ENCODE assay signal across 24 cellular contexts in genomic region chr6:158566207-158566818, GRCh38. TPM values are rescaled to one million over a fixed set of nuclear protein-coding genes. Genes with fewer than 3 reads are reported as not detected.
A peak's percentile ranks its signal among the peaks of the same experiment; 100 is the strongest.
DNase-seq lines count a peak whose midpoint lies in the region; ATAC-seq, FAIRE-seq and TF ChIP-seq lines count a peak whose summit lies in the region.
"Had no signal": no experiment of that assay in that cellular context is flagged by ENCODE, and none has a peak within 500 bp of the region (broad histone marks: within the 10 kb centered on the region; RNA-seq: fewer than 3 reads in every experiment).

No MANE protein-coding gene starts in this region.

- H3K18ac ChIP-seq in neuronal stem cell (ENCODE audit: low read length), result no peak overlapping the region

- peaks cover 5 to 15% of the 10 kb centered on the region in 2 experiments; a peak in 2 of 5 replicates for H3K36me3 ChIP-seq in HepG2 (replicated peaks in 1 of 2; ENCODE audit: control insufficient read depth in 1 of 2, insufficient read depth in 2 of 2, low read length in 2 of 2)
- H3K36me3 ChIP-seq in right lobe of liver, result no peaks in the 10 kb centered on the region
- H3K36me3 ChIP-seq in neuronal stem cell (replicated peaks in 1 of 2; ENCODE audit: control insufficient read depth in 2 of 2, insufficient read depth in 2 of 2, low read length in 2 of 2), result peaks cover 0 to 2% of the 10 kb centered on the region in 2 donors
- H3K36me3 ChIP-seq: gastrocnemius medialis, lower lobe of right lung, pancreas, sigmoid colon, tibial artery had no signal

- H3K27me3 Mint-ChIP-seq in activated T-helper 17 cell treated with anti-CD3 and anti-CD28 coated beads, Interleukin-2, amount 50 U/mL, for 72 hours, result no peaks in the 10 kb centered on the region
- H3K27me3 Mint-ChIP-seq in memory B cell, result no peaks in the 10 kb centered on the region
- H3K27me3 Mint-ChIP-seq: stimulated activated naive B cell treated with anti-CD40 and anti-IgM and Interleukin-4, amounts not matched to agents 10 μg/mL and 1 μg/mL and 100 μg/mL, for 72 hours had no signal

- peak overlapping the region; percentile 96 for H3K27ac Mint-ChIP-seq in activated T-helper 17 cell treated with anti-CD3 and anti-CD28 coated beads, Interleukin-2, amount 50 U/mL, for 72 hours
- peak overlapping the region; percentile 62 for H3K27ac Mint-ChIP-seq in memory B cell
- H3K27ac Mint-ChIP-seq: stimulated activated naive B cell treated with anti-CD40 and anti-IgM and Interleukin-4, amounts not matched to agents 10 μg/mL and 1 μg/mL and 100 μg/mL, for 72 hours had no signal

- BruUV-seq in HepG2 (replicated peaks; lab: Mats Ljungman, UMichigan), result no TSS peak

- H4K20me1 ChIP-seq in HepG2 (ENCODE audit: insufficient read depth, low read length), result peaks cover 81% of the 10 kb centered on the region

- H3K4me3 ChIP-seq in HepG2 (replicated peaks in 1 of 3; ENCODE audit: insufficient read depth in 1 of 3, low read depth in 2 of 3, low read length in 3 of 3) (no peak overlapping the region), right lobe of liver (no peak overlapping the region), neuronal stem cell (ENCODE audit: low read length in 2 of 2) (no peak overlapping the region)
- H3K4me3 ChIP-seq: gastrocnemius medialis, lower lobe of right lung, pancreas, sigmoid colon, tibial artery had no signal

- H3K27ac ChIP-seq in HepG2 (ENCODE audit: extremely low read length, insufficient read depth, low read length), result no peak overlapping the region
- H3K27ac ChIP-seq in right lobe of liver, result no peak overlapping the region
- H3K27ac ChIP-seq in neuronal stem cell (replicated peaks; ENCODE audit: low read length), result no peak overlapping the region
- H3K27ac ChIP-seq: gastrocnemius medialis, lower lobe of right lung, pancreas, sigmoid colon, tibial artery had no signal

- in situ Hi-C loops in HepG2 (cut with HindIII; ENCODE audit: extremely low pct_ligation_motif_present, low pct_unique_long_range_greater_than_20kb), result no loop called here

- no peak overlapping the region for H4K91ac ChIP-seq in neuronal stem cell (ENCODE audit: low read depth, low read length, poor library complexity)

- H3K36me3 Mint-ChIP-seq in activated T-helper 17 cell treated with anti-CD3 and anti-CD28 coated beads, Interleukin-2, amount 50 U/mL, for 72 hours (ENCODE audit: low read depth), result peaks cover 21% of the 10 kb centered on the region
- H3K36me3 Mint-ChIP-seq in memory B cell, result peaks cover 8% of the 10 kb centered on the region

- H3K79me1 ChIP-seq in neuronal stem cell (ENCODE audit: low read depth, low read length), result peaks cover 18% of the 10 kb centered on the region

- H3K23ac ChIP-seq in neuronal stem cell (ENCODE audit: low read depth, low read length, poor library complexity), result no peak overlapping the region

- no peaks in the 10 kb centered on the region for H3K9me3 ChIP-seq in HepG2 (ENCODE audit: low read length)
- no peaks in the 10 kb centered on the region for H3K9me3 ChIP-seq in right lobe of liver
- H3K9me3 ChIP-seq in neuronal stem cell (replicated peaks in 1 of 2; ENCODE audit: control insufficient read depth in 2 of 2, insufficient read depth in 1 of 2, low read depth in 1 of 2, low read length in 2 of 2), result no peaks in the 10 kb centered on the region
- H3K9me3 ChIP-seq: gastrocnemius medialis, lower lobe of right lung, pancreas, sigmoid colon, tibial artery had no signal

- H2BK120ac ChIP-seq in neuronal stem cell (ENCODE audit: low read depth, low read length), result no peak overlapping the region

- DNase-seq in HepG2 (ENCODE audit: low spot score) (no peak), right lobe of liver (no peak), memory B cell (ENCODE audit: low spot score in 2 of 2) (no peak), urothelium cell line (ENCODE audit: low spot score) (no peak), dermis blood vessel endothelial cell (no peak), globus pallidus (ENCODE audit: low spot score) (no peak), neuronal stem cell (ENCODE audit: low spot score) (no peak)
- DNase-seq: activated CD4-positive, alpha-beta T cell treated with anti-CD3 and anti-CD28 coated beads, Interleukin-2, amount 50 U/mL, for 48 hours; central memory CD4-positive, alpha-beta T cell; COR-L47; DND-41; gastrocnemius medialis; HCEC 1CT; lower lobe of right lung; NCI-H1092; NCI-H2081; pancreas; PC-3; SHP77 treated with DMSO at 0.1 percent for 48 hours; sigmoid colon; stimulated activated naive B cell treated with anti-CD40 and anti-IgM and Interleukin-4, amounts not matched to agents 10 μg/mL and 1 μg/mL and 100 μg/mL, for 72 hours; tibial artery had no signal

- no peak for TF ChIP-seq RAD21 in HepG2 (CRISPR knock-in tag; IDR thresholded peaks at IDR 0.05)

- intact Hi-C loops in HepG2 (cut with micrococcal nuclease; ENCODE audit: unreplicated experiment), result no loop called here
- intact Hi-C loops in right lobe of liver (cut with DNase I), result no loop called here

- H3K4me3 Mint-ChIP-seq in activated T-helper 17 cell treated with anti-CD3 and anti-CD28 coated beads, Interleukin-2, amount 50 U/mL, for 72 hours, result peak overlapping the region; percentile 86
- H3K4me3 Mint-ChIP-seq in memory B cell, result no peak overlapping the region
- H3K4me3 Mint-ChIP-seq: stimulated activated naive B cell treated with anti-CD40 and anti-IgM and Interleukin-4, amounts not matched to agents 10 μg/mL and 1 μg/mL and 100 μg/mL, for 72 hours had no signal

- ATAC-seq in HepG2, result no peak
- no peak for ATAC-seq in right lobe of liver
- no peak for ATAC-seq in activated T-helper 17 cell treated with anti-CD3 and anti-CD28 coated beads, Interleukin-2, amount 50 U/mL, for 72 hours (replicated peaks)
- no peak for ATAC-seq in memory B cell (ENCODE audit: low read depth)
- ATAC-seq: gastrocnemius medialis; lower lobe of right lung; pancreas; PC-3; stimulated activated naive B cell treated with anti-CD40 and anti-IgM and Interleukin-4, amounts not matched to agents 10 μg/mL and 1 μg/mL and 100 μg/mL, for 72 hours had no signal

- H3K9ac ChIP-seq in HepG2 (ENCODE audit: insufficient read depth, low read depth, low read length), result no peak overlapping the region
- no peak overlapping the region for H3K9ac ChIP-seq in neuronal stem cell (ENCODE audit: low read depth, low read length, poor library complexity)

- no peaks in the 10 kb centered on the region for H3K9me3 Mint-ChIP-seq in activated T-helper 17 cell treated with anti-CD3 and anti-CD28 coated beads, Interleukin-2, amount 50 U/mL, for 72 hours
- H3K9me3 Mint-ChIP-seq in memory B cell, result no peaks in the 10 kb centered on the region
- H3K9me3 Mint-ChIP-seq: stimulated activated naive B cell treated with anti-CD40 and anti-IgM and Interleukin-4, amounts not matched to agents 10 μg/mL and 1 μg/mL and 100 μg/mL, for 72 hours had no signal

- H2BK5ac ChIP-seq in neuronal stem cell (ENCODE audit: low read length), result no peak overlapping the region

- CTCF ChIA-PET in HepG2 (lab: Yijun Ruan, JAX; ENCODE audit: low intra/inter-chr PET ratio, low total read pairs), result no interaction called here

- POLR2A ChIA-PET in HepG2 (lab: Yijun Ruan, JAX), result no interaction called here

- no peak overlapping the region for H2BK15ac ChIP-seq in neuronal stem cell (ENCODE audit: low read length)

- no peak overlapping the region for H3K4ac ChIP-seq in neuronal stem cell (ENCODE audit: low read length)

- no peak overlapping the region for H4K8ac ChIP-seq in neuronal stem cell (ENCODE audit: low read depth, low read length)

- no peak overlapping the region for H2BK12ac ChIP-seq in neuronal stem cell (ENCODE audit: low read length)

- no peak for FAIRE-seq in HepG2 (lab: Jason Lieb, UNC)
- peak; percentile 55 for FAIRE-seq in urothelium cell line (lab: Jason Lieb, UNC)
- FAIRE-seq: keratinocyte, pancreas had no signal

- H3K79me2 ChIP-seq in HepG2 (ENCODE audit: insufficient read depth, low read length), result peaks cover 94% of the 10 kb centered on the region

- H3K4me1 ChIP-seq in HepG2 (ENCODE audit: insufficient read depth, low read length) (peaks cover 100% of the 10 kb centered on the region), right lobe of liver (peaks cover 0 to 2% (median under 1%) of the 10 kb centered on the region in 4 donors), neuronal stem cell (ENCODE audit: control insufficient read depth in 2 of 2, insufficient read depth in 1 of 2, low read depth in 1 of 2, low read length in 2 of 2) (peaks cover 4 to 10% of the 10 kb centered on the region in 2 donors)

- no peak overlapping the region for H2AK5ac ChIP-seq in neuronal stem cell (ENCODE audit: low read depth, low read length)

- TF ChIP-seq EP300 in HepG2 (IDR thresholded peaks at IDR 0.05; ENCODE audit: low read depth in 2 of 2, low read length in 2 of 2) (no peak), HepG2 (CRISPR knock-in tag; IDR thresholded peaks at IDR 0.05; ENCODE audit: borderline replicate concordance) (no peak)

- H3K4me1 Mint-ChIP-seq in activated T-helper 17 cell treated with anti-CD3 and anti-CD28 coated beads, Interleukin-2, amount 50 U/mL, for 72 hours, result peaks cover 56% of the 10 kb centered on the region
- peaks cover 38% of the 10 kb centered on the region for H3K4me1 Mint-ChIP-seq in memory B cell

- TF ChIP-seq POLR2A in HepG2 (IDR thresholded peaks at IDR 0.05; ENCODE audit: insufficient read depth in 1 of 2, low read depth in 2 of 2, low read length in 2 of 2) (no peak), right lobe of liver (IDR thresholded peaks at IDR 0.05) (no peak)

- H3K4me2 ChIP-seq in HepG2 (ENCODE audit: low read depth, low read length), result no peak overlapping the region; the same call in 1 of the 2 replicates
- no peak overlapping the region for H3K4me2 ChIP-seq in neuronal stem cell (ENCODE audit: insufficient read depth, low read length, poor library complexity, severe bottlenecking)

- H3K27me3 ChIP-seq in HepG2 (ENCODE audit: control insufficient read depth in 1 of 2, insufficient read depth in 2 of 2, low read length in 2 of 2) (no peaks in the 10 kb centered on the region), right lobe of liver (no peaks in the 10 kb centered on the region), neuronal stem cell (ENCODE audit: control insufficient read depth in 3 of 3, insufficient read depth in 3 of 3, low read depth in 1 of 3, low read length in 3 of 3) (no peaks in the 10 kb centered on the region)
- H3K27me3 ChIP-seq: gastrocnemius medialis, pancreas, sigmoid colon, tibial artery had no signal

- TF ChIP-seq CTCF in HepG2 (CRISPR knock-in tag; IDR thresholded peaks at IDR 0.05) (no peak), right lobe of liver (IDR thresholded peaks at IDR 0.05) (no peak)

- 93% methylated on average over 9 of the region's 9 CpGs for WGBS in HepG2 (ENCODE audit: low lambda C conversion rate)
- 88% methylated on average over 9 of the region's 9 CpGs for WGBS in right lobe of liver (ENCODE audit: insufficient coverage, low coverage, low lambda C conversion rate, missing lambda C conversion rate)
- WGBS in neuronal stem cell (ENCODE audit: extremely low coverage in 2 of 2, insufficient read length in 2 of 2, insufficient replicate concordance in 1 of 2), 2 donors, result 100% methylated on average over 2 to 4 of the region's 9 CpGs

- H2AFZ ChIP-seq in HepG2 (ENCODE audit: low read length) (no peak overlapping the region), neuronal stem cell (ENCODE audit: low read length) (no peak overlapping the region)

- H3K14ac ChIP-seq in neuronal stem cell (ENCODE audit: low read length), result no peak overlapping the region

RNA-seq across cellular contexts. Expression of gene TMEM181, which starts 6.4 kb away (rescaled TPM):
- total RNA-seq in HepG2 (2016; rRNA removed; fragmentation: Illumina TruSeq; extraction: Trizol) (42.1 and 59.1 TPM in 2 replicates), right lobe of liver (10 to 100 TPM; 11.3 to 14.0 (median 12.5) TPM), dermis blood vessel endothelial cell (43.9 and 57.9 TPM in 2 replicates)
- total RNA-seq in HepG2 (2016; cell fraction: cytosol; rRNA removed; fragmentation: Illumina TruSeq; extraction: Trizol; ENCODE audit: low read depth), result 32.4 and 35.6 TPM in 2 replicates
- total RNA-seq in HepG2 (2016; cell fraction: insoluble cytoplasmic fraction; rRNA removed; fragmentation: Illumina TruSeq; extraction: Trizol), result 41.0 and 60.9 TPM in 2 replicates
- 29.2 and 32.9 TPM in 2 replicates for total RNA-seq in HepG2 (2016; cell fraction: membrane; rRNA removed; fragmentation: Illumina TruSeq; extraction: Trizol)
- 66.4 and 75.5 TPM in 2 replicates for total RNA-seq in HepG2 (2016; cell fraction: nucleus; rRNA removed; fragmentation: Illumina TruSeq; extraction: Trizol)
- polyA plus RNA-seq in HepG2 (2011; rRNA removed), result 105 and 108 TPM in 2 replicates
- 53.2 and 89.4 TPM in 2 replicates for polyA plus RNA-seq in HepG2 (2011; cell fraction: cytosol; rRNA removed)
- polyA plus RNA-seq in HepG2 (2011; cell fraction: nucleus; rRNA removed), result 65.7 and 85.9 TPM in 2 replicates
- polyA plus RNA-seq in HepG2 (2012), result 99.1 and 106 TPM in 2 replicates
- 2.2 and 2.6 TPM in 2 replicates for polyA plus RNA-seq in HepG2 (2016; cell fraction: cytosol; fragmentation: Illumina TruSeq; extraction: Trizol; ENCODE audit: low read depth)
- 31.8 and 32.9 TPM in 2 replicates for polyA plus RNA-seq in HepG2 (2016; cell fraction: insoluble cytoplasmic fraction; fragmentation: Illumina TruSeq; extraction: Trizol; ENCODE audit: low read depth)
- 8.5 and 9.3 TPM in 2 replicates for polyA plus RNA-seq in HepG2 (2016; cell fraction: membrane; fragmentation: Illumina TruSeq; extraction: Trizol; ENCODE audit: low read depth)
- 140 and 144 TPM in 2 replicates for polyA plus RNA-seq in HepG2 (2016; cell fraction: nucleus; fragmentation: Illumina TruSeq; extraction: Trizol; ENCODE audit: insufficient read depth, low read depth)
- polyA minus RNA-seq in HepG2 (2011; rRNA and poly(A)+ RNA removed; ENCODE audit: low replicate concordance), result 13.5 and 115 TPM in 2 replicates
- polyA minus RNA-seq in HepG2 (2011; cell fraction: cytosol; rRNA and poly(A)+ RNA removed), result 82.7 and 108 TPM in 2 replicates
- polyA minus RNA-seq in HepG2 (2011; cell fraction: nucleus; rRNA and poly(A)+ RNA removed), result 78.4 and 93.9 TPM in 2 replicates
- 10 to 100 TPM; 11.8 to 16.4 TPM for total RNA-seq in activated T-helper 17 cell treated with anti-CD3 and anti-CD28 coated beads, Interleukin-2, amount 50 U/mL, for 72 hours
- polyA plus RNA-seq in neuronal stem cell (2013, experiment 1 of 2), result 11.5 TPM
- polyA plus RNA-seq in neuronal stem cell (2013, experiment 2 of 2), result 12.1 TPM
